Comparison of ENCODE assay signal across 2 cellular contexts in the genomic region with DNA sequence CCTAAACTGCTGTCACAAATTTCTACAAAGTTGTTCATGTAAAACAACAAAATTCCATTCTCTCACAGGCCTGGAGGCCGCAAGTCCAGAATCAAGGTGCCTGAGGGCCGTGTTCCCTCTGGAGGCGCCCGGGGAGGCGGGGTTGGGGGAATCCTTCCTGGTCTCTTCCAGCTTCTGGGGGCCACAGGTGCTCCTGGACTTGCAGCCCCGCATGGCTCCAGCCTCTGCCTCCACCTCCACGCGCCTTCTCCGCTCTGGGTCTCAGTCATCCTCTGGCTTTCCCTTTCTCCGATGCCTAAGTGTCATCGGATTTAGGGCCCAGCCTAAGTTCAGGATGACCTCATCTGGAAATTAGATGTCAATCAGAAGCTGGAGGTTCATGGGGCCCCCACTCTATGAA.
TF ChIP-seq lines count a peak whose summit lies in the region.

No MANE protein-coding gene starts in this region.

TF ChIP-seq in HCT116, 20 proteins besides CTCF, POLR2A, EP300 and RAD21:
- TF ChIP-seq FOSL1 (IDR thresholded peaks at IDR 0.05; ENCODE audit: low read depth) (no peak), ZNF274 (IDR thresholded peaks at IDR 0.05; ENCODE audit: low read depth, low read length) (no peak), ATF3 (IDR thresholded peaks at IDR 0.05) (no peak), SP1 (IDR thresholded peaks at IDR 0.05; ENCODE audit: low read depth) (no peak), EZH2phosphoT487 (IDR thresholded peaks at IDR 0.05; ENCODE audit: borderline replicate concordance) (no peak), EGR1 (IDR thresholded peaks at IDR 0.05; ENCODE audit: low read depth) (no peak), REST (IDR thresholded peaks at IDR 0.05; ENCODE audit: low read depth) (no peak), JUND (IDR thresholded peaks at IDR 0.05) (no peak), CEBPB (IDR thresholded peaks at IDR 0.05; ENCODE audit: low read depth) (no peak)

TF ChIP-seq in HepG2, 621 proteins besides CTCF, POLR2A, EP300 and RAD21:
- TF ChIP-seq NKX3-1 (CRISPR knock-in tag; IDR thresholded peaks at IDR 0.05): no peak
- no peak for TF ChIP-seq ZNF333 (CRISPR knock-in tag; IDR thresholded peaks at IDR 0.05; ENCODE audit: borderline replicate concordance)
- TF ChIP-seq ZNF550 (CRISPR knock-in tag; IDR thresholded peaks at IDR 0.05; ENCODE audit: borderline replicate concordance): no peak
- TF ChIP-seq, protein P1, sequence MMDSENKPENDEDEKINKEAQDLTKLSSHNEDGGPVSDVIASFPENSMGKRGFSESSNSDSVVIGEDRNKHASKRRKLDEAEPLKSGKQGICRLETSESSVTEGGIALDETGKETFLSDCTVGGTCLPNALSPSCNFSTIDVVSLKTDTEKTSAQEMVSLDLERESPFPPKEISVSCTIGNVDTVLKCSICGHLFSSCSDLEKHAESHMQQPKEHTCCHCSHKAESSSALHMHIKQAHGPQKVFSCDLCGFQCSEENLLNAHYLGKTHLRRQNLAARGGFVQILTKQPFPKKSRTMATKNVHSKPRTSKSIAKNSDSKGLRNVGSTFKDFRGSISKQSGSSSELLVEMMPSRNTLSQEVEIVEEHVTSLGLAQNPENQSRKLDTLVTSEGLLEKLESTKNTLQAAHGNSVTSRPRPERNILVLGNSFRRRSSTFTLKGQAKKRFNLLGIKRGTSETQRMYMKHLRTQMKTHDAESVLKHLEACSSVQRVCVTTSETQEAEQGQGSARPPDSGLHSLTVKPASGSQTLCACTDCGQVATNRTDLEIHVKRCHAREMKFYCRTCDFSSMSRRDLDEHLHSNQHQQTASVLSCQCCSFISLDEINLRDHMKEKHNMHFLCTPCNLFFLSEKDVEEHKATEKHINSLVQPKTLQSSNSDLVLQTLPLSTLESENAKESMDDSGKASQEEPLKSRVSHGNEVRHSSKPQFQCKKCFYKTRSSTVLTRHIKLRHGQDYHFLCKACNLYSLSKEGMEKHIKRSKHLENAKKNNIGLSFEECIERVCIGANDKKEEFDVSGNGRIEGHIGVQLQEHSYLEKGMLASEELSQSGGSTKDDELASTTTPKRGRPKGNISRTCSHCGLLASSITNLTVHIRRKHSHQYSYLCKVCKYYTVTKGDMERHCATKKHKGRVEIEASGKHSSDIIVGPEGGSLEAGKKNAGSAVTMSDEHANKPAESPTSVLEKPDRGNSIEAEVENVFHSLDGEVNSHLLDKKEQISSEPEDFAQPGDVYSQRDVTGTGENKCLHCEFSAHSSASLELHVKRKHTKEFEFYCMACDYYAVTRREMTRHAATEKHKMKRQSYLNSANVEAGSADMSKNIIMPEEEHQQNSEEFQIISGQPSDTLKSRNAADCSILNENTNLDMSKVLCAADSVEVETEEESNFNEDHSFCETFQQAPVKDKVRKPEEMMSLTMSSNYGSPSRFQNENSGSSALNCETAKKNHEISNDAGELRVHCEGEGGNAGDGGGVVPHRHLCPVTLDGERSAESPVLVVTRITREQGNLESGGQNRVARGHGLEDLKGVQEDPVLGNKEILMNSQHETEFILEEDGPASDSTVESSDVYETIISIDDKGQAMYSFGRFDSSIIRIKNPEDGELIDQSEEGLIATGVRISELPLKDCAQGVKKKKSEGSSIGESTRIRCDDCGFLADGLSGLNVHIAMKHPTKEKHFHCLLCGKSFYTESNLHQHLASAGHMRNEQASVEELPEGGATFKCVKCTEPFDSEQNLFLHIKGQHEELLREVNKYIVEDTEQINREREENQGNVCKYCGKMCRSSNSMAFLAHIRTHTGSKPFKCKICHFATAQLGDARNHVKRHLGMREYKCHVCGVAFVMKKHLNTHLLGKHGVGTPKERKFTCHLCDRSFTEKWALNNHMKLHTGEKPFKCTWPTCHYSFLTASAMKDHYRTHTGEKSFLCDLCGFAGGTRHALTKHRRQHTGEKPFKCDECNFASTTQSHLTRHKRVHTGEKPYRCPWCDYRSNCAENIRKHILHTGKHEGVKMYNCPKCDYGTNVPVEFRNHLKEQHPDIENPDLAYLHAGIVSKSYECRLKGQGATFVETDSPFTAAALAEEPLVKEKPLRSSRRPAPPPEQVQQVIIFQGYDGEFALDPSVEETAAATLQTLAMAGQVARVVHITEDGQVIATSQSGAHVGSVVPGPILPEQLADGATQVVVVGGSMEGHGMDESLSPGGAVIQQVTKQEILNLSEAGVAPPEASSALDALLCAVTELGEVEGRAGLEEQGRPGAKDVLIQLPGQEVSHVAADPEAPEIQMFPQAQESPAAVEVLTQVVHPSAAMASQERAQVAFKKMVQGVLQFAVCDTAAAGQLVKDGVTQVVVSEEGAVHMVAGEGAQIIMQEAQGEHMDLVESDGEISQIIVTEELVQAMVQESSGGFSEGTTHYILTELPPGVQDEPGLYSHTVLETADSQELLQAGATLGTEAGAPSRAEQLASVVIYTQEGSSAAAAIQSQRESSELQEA (CRISPR knock-in tag; IDR thresholded peaks at IDR 0.05; ENCODE audit: not compliant biosample characterization): no peak
- TF ChIP-seq, protein P2, sequence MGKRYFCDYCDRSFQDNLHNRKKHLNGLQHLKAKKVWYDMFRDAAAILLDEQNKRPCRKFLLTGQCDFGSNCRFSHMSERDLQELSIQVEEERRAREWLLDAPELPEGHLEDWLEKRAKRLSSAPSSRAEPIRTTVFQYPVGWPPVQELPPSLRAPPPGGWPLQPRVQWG (CRISPR knock-in tag; IDR thresholded peaks at IDR 0.05; ENCODE audit: borderline replicate concordance, low read depth): no peak
- TF ChIP-seq, protein P3, sequence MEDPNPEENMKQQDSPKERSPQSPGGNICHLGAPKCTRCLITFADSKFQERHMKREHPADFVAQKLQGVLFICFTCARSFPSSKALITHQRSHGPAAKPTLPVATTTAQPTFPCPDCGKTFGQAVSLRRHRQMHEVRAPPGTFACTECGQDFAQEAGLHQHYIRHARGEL (CRISPR knock-in tag; IDR thresholded peaks at IDR 0.05): no peak
- TF ChIP-seq, protein P4, sequence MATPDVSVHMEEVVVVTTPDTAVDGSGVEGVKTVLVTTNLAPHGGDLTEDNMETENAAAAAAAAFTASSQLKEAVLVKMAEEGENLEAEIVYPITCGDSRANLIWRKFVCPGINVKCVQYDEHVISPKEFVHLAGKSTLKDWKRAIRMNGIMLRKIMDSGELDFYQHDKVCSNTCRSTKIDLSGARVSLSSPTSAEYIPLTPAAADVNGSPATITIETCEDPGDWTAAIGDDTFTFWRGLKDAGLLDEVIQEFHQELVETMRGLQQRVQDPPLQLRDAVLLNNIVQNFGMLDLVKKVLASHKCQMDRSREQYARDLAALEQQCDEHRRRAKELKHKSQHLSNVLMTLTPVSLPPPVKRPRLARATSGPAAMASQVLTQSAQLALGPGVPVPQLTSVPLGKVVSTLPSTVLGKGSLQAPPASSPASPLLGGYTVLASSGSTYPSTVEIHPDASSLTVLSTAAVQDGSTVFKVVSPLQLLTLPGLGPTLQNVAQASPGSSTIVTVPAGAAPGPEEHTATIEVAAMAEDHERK (CRISPR knock-in tag; IDR thresholded peaks at IDR 0.05; ENCODE audit: low read depth): no peak
- no peak for TF ChIP-seq ZNF484 (CRISPR knock-in tag; IDR thresholded peaks at IDR 0.05; ENCODE audit: borderline replicate concordance, low read depth)
- TF ChIP-seq DRAP1 (CRISPR knock-in tag; IDR thresholded peaks at IDR 0.05): no peak
- no peak for TF ChIP-seq KAT8 (CRISPR knock-in tag; IDR thresholded peaks at IDR 0.05)
- TF ChIP-seq ZFP36 (IDR thresholded peaks at IDR 0.05; ENCODE audit: borderline replicate concordance, low read depth, low read length, partially characterized antibody): no peak
- TF ChIP-seq, protein P5, sequence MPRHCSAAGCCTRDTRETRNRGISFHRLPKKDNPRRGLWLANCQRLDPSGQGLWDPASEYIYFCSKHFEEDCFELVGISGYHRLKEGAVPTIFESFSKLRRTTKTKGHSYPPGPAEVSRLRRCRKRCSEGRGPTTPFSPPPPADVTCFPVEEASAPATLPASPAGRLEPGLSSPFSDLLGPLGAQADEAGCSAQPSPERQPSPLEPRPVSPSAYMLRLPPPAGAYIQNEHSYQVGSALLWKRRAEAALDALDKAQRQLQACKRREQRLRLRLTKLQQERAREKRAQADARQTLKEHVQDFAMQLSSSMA (CRISPR knock-in tag; IDR thresholded peaks at IDR 0.05): no peak
- TF ChIP-seq BRD4 (CRISPR knock-in tag; IDR thresholded peaks at IDR 0.05): no peak
- no peak for TF ChIP-seq ZKSCAN8 (CRISPR knock-in tag; IDR thresholded peaks at IDR 0.05; ENCODE audit: borderline replicate concordance)
- no peak for TF ChIP-seq SP1 (IDR thresholded peaks at IDR 0.05)
- no peak for TF ChIP-seq SP1 (CRISPR knock-in tag; IDR thresholded peaks at IDR 0.05)
- TF ChIP-seq, protein P6, sequence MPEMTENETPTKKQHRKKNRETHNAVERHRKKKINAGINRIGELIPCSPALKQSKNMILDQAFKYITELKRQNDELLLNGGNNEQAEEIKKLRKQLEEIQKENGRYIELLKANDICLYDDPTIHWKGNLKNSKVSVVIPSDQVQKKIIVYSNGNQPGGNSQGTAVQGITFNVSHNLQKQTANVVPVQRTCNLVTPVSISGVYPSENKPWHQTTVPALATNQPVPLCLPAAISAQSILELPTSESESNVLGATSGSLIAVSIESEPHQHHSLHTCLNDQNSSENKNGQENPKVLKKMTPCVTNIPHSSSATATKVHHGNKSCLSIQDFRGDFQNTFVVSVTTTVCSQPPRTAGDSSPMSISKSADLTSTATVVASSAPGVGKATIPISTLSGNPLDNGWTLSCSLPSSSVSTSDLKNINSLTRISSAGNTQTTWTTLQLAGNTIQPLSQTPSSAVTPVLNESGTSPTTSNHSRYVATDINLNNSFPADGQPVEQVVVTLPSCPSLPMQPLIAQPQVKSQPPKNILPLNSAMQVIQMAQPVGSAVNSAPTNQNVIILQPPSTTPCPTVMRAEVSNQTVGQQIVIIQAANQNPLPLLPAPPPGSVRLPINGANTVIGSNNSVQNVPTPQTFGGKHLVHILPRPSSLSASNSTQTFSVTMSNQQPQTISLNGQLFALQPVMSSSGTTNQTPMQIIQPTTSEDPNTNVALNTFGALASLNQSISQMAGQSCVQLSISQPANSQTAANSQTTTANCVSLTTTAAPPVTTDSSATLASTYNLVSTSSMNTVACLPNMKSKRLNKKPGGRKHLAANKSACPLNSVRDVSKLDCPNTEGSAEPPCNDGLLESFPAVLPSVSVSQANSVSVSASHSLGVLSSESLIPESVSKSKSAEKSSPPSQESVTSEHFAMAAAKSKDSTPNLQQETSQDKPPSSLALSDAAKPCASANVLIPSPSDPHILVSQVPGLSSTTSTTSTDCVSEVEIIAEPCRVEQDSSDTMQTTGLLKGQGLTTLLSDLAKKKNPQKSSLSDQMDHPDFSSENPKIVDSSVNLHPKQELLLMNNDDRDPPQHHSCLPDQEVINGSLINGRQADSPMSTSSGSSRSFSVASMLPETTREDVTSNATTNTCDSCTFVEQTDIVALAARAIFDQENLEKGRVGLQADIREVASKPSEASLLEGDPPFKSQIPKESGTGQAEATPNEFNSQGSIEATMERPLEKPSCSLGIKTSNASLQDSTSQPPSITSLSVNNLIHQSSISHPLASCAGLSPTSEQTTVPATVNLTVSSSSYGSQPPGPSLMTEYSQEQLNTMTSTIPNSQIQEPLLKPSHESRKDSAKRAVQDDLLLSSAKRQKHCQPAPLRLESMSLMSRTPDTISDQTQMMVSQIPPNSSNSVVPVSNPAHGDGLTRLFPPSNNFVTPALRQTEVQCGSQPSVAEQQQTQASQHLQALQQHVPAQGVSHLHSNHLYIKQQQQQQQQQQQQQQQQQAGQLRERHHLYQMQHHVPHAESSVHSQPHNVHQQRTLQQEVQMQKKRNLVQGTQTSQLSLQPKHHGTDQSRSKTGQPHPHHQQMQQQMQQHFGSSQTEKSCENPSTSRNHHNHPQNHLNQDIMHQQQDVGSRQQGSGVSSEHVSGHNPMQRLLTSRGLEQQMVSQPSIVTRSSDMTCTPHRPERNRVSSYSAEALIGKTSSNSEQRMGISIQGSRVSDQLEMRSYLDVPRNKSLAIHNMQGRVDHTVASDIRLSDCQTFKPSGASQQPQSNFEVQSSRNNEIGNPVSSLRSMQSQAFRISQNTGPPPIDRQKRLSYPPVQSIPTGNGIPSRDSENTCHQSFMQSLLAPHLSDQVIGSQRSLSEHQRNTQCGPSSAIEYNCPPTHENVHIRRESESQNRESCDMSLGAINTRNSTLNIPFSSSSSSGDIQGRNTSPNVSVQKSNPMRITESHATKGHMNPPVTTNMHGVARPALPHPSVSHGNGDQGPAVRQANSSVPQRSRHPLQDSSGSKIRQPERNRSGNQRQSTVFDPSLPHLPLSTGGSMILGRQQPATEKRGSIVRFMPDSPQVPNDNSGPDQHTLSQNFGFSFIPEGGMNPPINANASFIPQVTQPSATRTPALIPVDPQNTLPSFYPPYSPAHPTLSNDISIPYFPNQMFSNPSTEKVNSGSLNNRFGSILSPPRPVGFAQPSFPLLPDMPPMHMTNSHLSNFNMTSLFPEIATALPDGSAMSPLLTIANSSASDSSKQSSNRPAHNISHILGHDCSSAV (CRISPR knock-in tag; IDR thresholded peaks at IDR 0.05; ENCODE audit: borderline replicate concordance): no peak
TF ChIP-seq in HepG2: peak in this region for 0.
